ENCODE assay signal across 1 cellular context in the genomic region with DNA sequence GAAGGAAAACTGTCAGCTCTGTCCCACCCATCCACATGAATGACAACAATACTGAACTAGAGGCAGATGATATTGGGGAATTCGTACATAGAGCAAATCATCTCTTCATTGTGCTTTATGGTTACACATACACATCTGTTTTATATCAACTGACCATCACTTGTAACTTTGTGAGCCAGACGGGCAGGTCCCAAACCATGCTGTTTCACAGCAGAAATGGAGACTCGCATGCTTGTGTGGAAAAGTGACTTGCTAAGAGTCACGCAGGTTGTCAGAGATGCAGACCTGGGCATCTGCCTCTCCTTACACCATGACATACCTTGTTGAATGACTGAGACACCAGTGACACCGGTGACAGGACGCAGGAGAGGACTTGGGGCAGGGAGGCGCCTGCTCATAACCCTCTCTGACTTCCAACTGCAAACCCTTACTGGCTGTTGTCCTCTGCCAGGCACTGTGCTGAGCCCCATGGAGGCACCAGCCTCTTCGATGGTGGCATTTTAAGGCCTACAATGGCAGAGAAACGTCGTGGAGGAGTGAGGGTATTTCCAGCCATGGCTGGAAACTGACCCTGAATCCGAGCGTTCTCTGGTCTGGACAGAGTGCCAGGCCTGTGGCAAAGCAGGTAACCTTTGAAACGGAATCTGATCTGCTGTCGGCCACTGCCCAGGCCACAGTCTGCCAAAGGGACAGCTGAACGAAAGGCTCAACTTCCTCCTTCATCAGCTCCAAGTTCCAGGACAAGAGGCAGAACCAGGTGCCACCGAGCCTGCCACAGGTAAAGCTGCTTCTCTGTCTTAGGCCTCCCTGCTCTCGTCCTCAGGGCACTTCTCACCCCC.
TF ChIP-seq lines count a peak whose summit lies in the region.

No MANE protein-coding gene starts in this region.

TF ChIP-seq in HepG2, 621 proteins besides CTCF, POLR2A, EP300 and RAD21 (continues in another document):
- TF ChIP-seq TARDBP (CRISPR knock-in tag; IDR thresholded peaks at IDR 0.05) (no peak), DNMT1 (CRISPR knock-in tag; IDR thresholded peaks at IDR 0.05) (no peak), HMGA1 (CRISPR knock-in tag; conservative IDR thresholded peaks at IDR 0.05) (no peak), HNRNPK (IDR thresholded peaks at IDR 0.05; ENCODE audit: low read depth, low read length, poor library complexity, severe bottlenecking) (no peak), ZNF883 (CRISPR knock-in tag; IDR thresholded peaks at IDR 0.05; ENCODE audit: not compliant biosample characterization) (no peak), FOXO4 (CRISPR knock-in tag; conservative IDR thresholded peaks at IDR 0.05) (no peak), ZNF598 (CRISPR knock-in tag; IDR thresholded peaks at IDR 0.05; ENCODE audit: borderline replicate concordance) (0 out of 2 replicates have a peak, but pooled peaks have one; percentile 47), ZNF33B (CRISPR knock-in tag; IDR thresholded peaks at IDR 0.05) (0 out of 2 replicates have a peak, but pooled peaks have one; percentile 0), KIAA2018 (CRISPR knock-in tag; IDR thresholded peaks at IDR 0.05; ENCODE audit: borderline replicate concordance) (no peak), ZNF572 (CRISPR knock-in tag; IDR thresholded peaks at IDR 0.05) (no peak), ZNF563 (CRISPR knock-in tag; IDR thresholded peaks at IDR 0.05) (no peak), ZMAT3 (CRISPR knock-in tag; conservative IDR thresholded peaks at IDR 0.05) (no peak), ZBTB4 (CRISPR knock-in tag; IDR thresholded peaks at IDR 0.05; ENCODE audit: borderline replicate concordance) (no peak), HIVEP1 (CRISPR knock-in tag; IDR thresholded peaks at IDR 0.05) (no peak), ZNF253 (CRISPR knock-in tag; IDR thresholded peaks at IDR 0.05; ENCODE audit: borderline replicate concordance) (no peak), NR2F2 (IDR thresholded peaks at IDR 0.05; ENCODE audit: borderline replicate concordance, low read depth) (no peak), HNRNPH1 (optimal IDR thresholded peaks at IDR 0.05; ENCODE audit: low read depth, low read length) (no peak), ZSCAN22 (CRISPR knock-in tag; IDR thresholded peaks at IDR 0.05) (no peak), ZFP90 (CRISPR knock-in tag; IDR thresholded peaks at IDR 0.05; ENCODE audit: borderline replicate concordance) (no peak), NFYC (CRISPR knock-in tag; IDR thresholded peaks at IDR 0.05) (0 out of 2 replicates have a peak, but pooled peaks have one; percentile 6), HDAC1 (CRISPR knock-in tag; IDR thresholded peaks at IDR 0.05) (no peak)
- TF ChIP-seq, protein P1, sequence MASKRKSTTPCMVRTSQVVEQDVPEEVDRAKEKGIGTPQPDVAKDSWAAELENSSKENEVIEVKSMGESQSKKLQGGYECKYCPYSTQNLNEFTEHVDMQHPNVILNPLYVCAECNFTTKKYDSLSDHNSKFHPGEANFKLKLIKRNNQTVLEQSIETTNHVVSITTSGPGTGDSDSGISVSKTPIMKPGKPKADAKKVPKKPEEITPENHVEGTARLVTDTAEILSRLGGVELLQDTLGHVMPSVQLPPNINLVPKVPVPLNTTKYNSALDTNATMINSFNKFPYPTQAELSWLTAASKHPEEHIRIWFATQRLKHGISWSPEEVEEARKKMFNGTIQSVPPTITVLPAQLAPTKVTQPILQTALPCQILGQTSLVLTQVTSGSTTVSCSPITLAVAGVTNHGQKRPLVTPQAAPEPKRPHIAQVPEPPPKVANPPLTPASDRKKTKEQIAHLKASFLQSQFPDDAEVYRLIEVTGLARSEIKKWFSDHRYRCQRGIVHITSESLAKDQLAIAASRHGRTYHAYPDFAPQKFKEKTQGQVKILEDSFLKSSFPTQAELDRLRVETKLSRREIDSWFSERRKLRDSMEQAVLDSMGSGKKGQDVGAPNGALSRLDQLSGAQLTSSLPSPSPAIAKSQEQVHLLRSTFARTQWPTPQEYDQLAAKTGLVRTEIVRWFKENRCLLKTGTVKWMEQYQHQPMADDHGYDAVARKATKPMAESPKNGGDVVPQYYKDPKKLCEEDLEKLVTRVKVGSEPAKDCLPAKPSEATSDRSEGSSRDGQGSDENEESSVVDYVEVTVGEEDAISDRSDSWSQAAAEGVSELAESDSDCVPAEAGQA (IDR thresholded peaks at IDR 0.05; ENCODE audit: low read depth) = no peak
- TF ChIP-seq, protein P1 (CRISPR knock-in tag; IDR thresholded peaks at IDR 0.05; ENCODE audit: borderline replicate concordance) = no peak
- TF ChIP-seq, protein P2, sequence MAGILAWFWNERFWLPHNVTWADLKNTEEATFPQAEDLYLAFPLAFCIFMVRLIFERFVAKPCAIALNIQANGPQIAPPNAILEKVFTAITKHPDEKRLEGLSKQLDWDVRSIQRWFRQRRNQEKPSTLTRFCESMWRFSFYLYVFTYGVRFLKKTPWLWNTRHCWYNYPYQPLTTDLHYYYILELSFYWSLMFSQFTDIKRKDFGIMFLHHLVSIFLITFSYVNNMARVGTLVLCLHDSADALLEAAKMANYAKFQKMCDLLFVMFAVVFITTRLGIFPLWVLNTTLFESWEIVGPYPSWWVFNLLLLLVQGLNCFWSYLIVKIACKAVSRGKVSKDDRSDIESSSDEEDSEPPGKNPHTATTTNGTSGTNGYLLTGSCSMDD (CRISPR knock-in tag; IDR thresholded peaks at IDR 0.05) = no peak
- TF ChIP-seq, protein P3, sequence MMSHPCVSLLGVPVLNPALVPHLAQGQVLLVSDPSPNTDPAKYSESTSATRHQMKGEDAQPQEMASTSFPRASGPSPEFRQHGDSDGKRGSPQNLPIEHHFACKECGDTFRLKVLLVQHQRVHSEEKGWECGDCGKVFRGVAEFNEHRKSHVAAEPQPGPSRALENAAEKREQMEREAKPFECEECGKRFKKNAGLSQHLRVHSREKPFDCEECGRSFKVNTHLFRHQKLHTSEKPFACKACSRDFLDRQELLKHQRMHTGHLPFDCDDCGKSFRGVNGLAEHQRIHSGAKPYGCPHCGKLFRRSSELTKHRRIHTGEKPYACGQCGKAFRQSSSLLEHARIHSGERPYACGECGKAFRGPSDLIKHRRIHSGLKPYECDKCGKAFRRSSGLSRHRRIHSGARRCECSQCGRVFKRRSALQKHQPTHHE (CRISPR knock-in tag; IDR thresholded peaks at IDR 0.05; ENCODE audit: borderline replicate concordance) = no peak
- TF ChIP-seq, protein P4, sequence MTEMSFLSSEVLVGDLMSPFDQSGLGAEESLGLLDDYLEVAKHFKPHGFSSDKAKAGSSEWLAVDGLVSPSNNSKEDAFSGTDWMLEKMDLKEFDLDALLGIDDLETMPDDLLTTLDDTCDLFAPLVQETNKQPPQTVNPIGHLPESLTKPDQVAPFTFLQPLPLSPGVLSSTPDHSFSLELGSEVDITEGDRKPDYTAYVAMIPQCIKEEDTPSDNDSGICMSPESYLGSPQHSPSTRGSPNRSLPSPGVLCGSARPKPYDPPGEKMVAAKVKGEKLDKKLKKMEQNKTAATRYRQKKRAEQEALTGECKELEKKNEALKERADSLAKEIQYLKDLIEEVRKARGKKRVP (CRISPR knock-in tag; IDR thresholded peaks at IDR 0.05) = no peak
